Comparison of ENCODE assay signal across 8 cellular contexts in the genomic region with DNA sequence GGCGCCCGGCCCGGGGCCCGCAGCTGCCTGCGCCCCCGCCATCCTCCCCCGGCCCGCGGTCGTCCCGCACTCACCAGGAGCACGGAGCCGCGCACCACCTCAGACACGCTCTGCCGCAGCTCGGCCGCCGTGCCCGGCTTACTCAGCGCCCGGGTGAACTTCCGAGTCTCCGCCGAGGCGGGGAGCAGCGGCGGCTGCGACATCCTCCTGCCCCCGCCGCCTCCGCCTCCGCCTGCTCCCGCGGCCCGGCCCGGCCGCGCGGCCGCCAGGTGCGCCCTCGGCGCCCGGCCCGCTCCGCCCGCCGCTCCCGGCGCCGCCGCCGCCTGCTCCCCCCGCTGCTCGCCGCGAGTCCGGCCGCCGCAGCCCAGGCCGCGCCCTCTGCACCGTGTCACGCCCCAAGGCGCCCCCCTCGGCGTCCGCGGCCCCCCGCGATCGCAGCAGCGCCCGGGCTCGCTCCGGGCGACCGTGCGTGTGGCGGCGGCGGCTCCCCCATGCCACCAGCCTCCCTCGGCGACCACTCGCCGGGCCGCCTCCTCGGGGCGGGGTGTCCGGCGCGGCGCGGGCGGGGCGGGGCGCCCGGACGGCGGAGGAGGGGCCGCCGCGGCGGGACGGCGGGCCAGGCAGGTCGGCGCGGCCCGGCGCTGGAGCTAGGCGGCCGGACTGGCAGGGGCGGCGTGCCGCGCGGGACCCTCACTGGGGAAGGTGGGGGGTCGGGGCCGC.
DNase-seq lines count a peak whose midpoint lies in the region; ATAC-seq, FAIRE-seq and TF ChIP-seq lines count a peak whose summit lies in the region.

No MANE protein-coding gene starts in this region.

- POLR2A ChIA-PET in CD4-positive, alpha-beta T cell (lab: Charles Lee), result interaction anchor here (0.6 to 5.4 kb wide), 26 partner anchors 8 to 1653 kb away, joined by 3 to 113 read pairs (median 4); partner anchors contain the start of genes GPR18, RAP2A, TM9SF2 and UBAC2

- no peaks in the 10 kb centered on the region for H3K9me3 Mint-ChIP-seq in CD4-positive, alpha-beta T cell

- H3K27ac Mint-ChIP-seq in CD4-positive, alpha-beta T cell, result peak overlapping the region; percentile 90

- H3K4me3 ChIP-seq in adipocyte (ENCODE audit: low read length) (peak overlapping the region; percentile 89), right cardiac atrium (ENCODE audit: low read length) (peak overlapping the region; percentile 99)

- H3K4me1 ChIP-seq in adipocyte (ENCODE audit: control insufficient read depth, insufficient read depth, low read length) (no peaks in the 10 kb centered on the region), right cardiac atrium (ENCODE audit: control insufficient read depth, insufficient read depth, low read length) (peaks cover 4% of the 10 kb centered on the region)

- H3K27ac ChIP-seq in CD4-positive, alpha-beta T cell (ENCODE audit: low read depth, low read length), result peak overlapping the region; percentile 99
- peak overlapping the region; percentile 79 for H3K27ac ChIP-seq in right cardiac atrium (ENCODE audit: low read length)

- peaks cover 24% of the 10 kb centered on the region for H3K36me3 Mint-ChIP-seq in CD4-positive, alpha-beta T cell (ENCODE audit: low read depth)

- no peaks in the 10 kb centered on the region for H3K36me3 ChIP-seq in adipocyte (ENCODE audit: control insufficient read depth, insufficient read depth, low read length, severe bottlenecking)

- peak overlapping the region; percentile 86 for H3K9ac ChIP-seq in adipocyte (ENCODE audit: low read length)

- no peak for TF ChIP-seq CTCF in CD4-positive, alpha-beta T cell (IDR thresholded peaks at IDR 0.05)
- TF ChIP-seq CTCF in D721Med (IDR thresholded peaks at IDR 0.05; ENCODE audit: insufficient read depth, missing control alignments), result no peak

- no peak for FAIRE-seq in D721Med (lab: Jason Lieb, UNC)

- no peaks in the 10 kb centered on the region for H3K27me3 ChIP-seq in CD4-positive, alpha-beta T cell (ENCODE audit: control insufficient read depth, insufficient read depth, low read length)
- H3K27me3 ChIP-seq in adipocyte (replicated peaks; ENCODE audit: control insufficient read depth, insufficient read depth, low read length) (no peaks in the 10 kb centered on the region), right cardiac atrium (ENCODE audit: control insufficient read depth, insufficient read depth) (no peaks in the 10 kb centered on the region)

- intact Hi-C loops in CD4-positive, alpha-beta T cell (cut with DNase I, micrococcal nuclease), result loop anchor here (2.0 to 10.0 kb wide), 4 partner anchors 40 to 408 kb away; partner anchors contain the start of gene GPR18 (in 1 of the 2)
- intact Hi-C loops in right cardiac atrium (cut with DNase I), result no loop called here

- H3K9me3 ChIP-seq in CD4-positive, alpha-beta T cell (ENCODE audit: control insufficient read depth, low read length), result no peaks in the 10 kb centered on the region
- H3K9me3 ChIP-seq in adipocyte (ENCODE audit: control insufficient read depth, low read length) (no peaks in the 10 kb centered on the region), right cardiac atrium (ENCODE audit: control insufficient read depth, low read length) (no peaks in the 10 kb centered on the region)

- H3K27me3 Mint-ChIP-seq in CD4-positive, alpha-beta T cell, result no peaks in the 10 kb centered on the region

- CTCF ChIA-PET in CD4-positive, alpha-beta T cell (lab: Charles Lee), result interaction anchor here (1.0 to 2.9 kb wide), 8 partner anchors 20 to 184 kb away, joined by 3 to 12 read pairs (median 7); no protein-coding TSS in a partner anchor

- ATAC-seq in CD4-positive, alpha-beta T cell (ENCODE audit: poor library complexity), result peak; percentile 51
- ATAC-seq in GM19397 (IDR thresholded peaks at IDR 0.05; ENCODE audit: unreplicated experiment), result peak; percentile 40
- ATAC-seq in HG03520 (IDR thresholded peaks at IDR 0.05; ENCODE audit: unreplicated experiment), result peak; percentile 41
- ATAC-seq in SK-N-SH treated with all-trans-retinoic acid at 6 μM for 48 hours, result peak; percentile 48
- peak; percentile 48 to 61 for ATAC-seq in right cardiac atrium

- DNase-seq in CD4-positive, alpha-beta T cell, result peak; percentile 58 to 78 (median 68)
- DNase-seq in adipocyte (ENCODE audit: low read depth), result peak; percentile 73
- peak; percentile 52 to 82 (median 82) for DNase-seq in right cardiac atrium
- DNase-seq in renal cortical epithelial cell (ENCODE audit: low read depth), result peak; percentile 18
- DNase-seq in D721Med (ENCODE audit: insufficient read length, low spot score), result no peak

- under 1% methylated on average over 113 of the region's 121 CpGs for WGBS in right cardiac atrium

- peaks cover 50% of the 10 kb centered on the region for H3K4me1 Mint-ChIP-seq in CD4-positive, alpha-beta T cell (ENCODE audit: low read depth)

- H3K4me3 Mint-ChIP-seq in CD4-positive, alpha-beta T cell, result peak overlapping the region; percentile 94

TF ChIP-seq in SK-N-SH treated with all-trans-retinoic acid at 6 μM for 48 hours, 23 proteins besides CTCF, POLR2A, EP300 and RAD21:
- TF ChIP-seq ZNF70 (CRISPR knock-in tag; IDR thresholded peaks at IDR 0.05), result no peak
- TF ChIP-seq ESRRG (CRISPR knock-in tag; IDR thresholded peaks at IDR 0.05), result no peak
- no peak for TF ChIP-seq OSR1 (CRISPR knock-in tag; IDR thresholded peaks at IDR 0.05)
- TF ChIP-seq TCF4 (CRISPR knock-in tag; IDR thresholded peaks at IDR 0.05; ENCODE audit: borderline replicate concordance), result no peak
- TF ChIP-seq ISL1 (CRISPR knock-in tag; IDR thresholded peaks at IDR 0.05), result no peak
- no peak for TF ChIP-seq CREB5 (CRISPR knock-in tag; IDR thresholded peaks at IDR 0.05; ENCODE audit: low read depth)
- no peak for TF ChIP-seq ZFP3 (CRISPR knock-in tag; IDR thresholded peaks at IDR 0.05)
- no peak for TF ChIP-seq ZFP30 (CRISPR knock-in tag; IDR thresholded peaks at IDR 0.05)
- TF ChIP-seq, protein P1, sequence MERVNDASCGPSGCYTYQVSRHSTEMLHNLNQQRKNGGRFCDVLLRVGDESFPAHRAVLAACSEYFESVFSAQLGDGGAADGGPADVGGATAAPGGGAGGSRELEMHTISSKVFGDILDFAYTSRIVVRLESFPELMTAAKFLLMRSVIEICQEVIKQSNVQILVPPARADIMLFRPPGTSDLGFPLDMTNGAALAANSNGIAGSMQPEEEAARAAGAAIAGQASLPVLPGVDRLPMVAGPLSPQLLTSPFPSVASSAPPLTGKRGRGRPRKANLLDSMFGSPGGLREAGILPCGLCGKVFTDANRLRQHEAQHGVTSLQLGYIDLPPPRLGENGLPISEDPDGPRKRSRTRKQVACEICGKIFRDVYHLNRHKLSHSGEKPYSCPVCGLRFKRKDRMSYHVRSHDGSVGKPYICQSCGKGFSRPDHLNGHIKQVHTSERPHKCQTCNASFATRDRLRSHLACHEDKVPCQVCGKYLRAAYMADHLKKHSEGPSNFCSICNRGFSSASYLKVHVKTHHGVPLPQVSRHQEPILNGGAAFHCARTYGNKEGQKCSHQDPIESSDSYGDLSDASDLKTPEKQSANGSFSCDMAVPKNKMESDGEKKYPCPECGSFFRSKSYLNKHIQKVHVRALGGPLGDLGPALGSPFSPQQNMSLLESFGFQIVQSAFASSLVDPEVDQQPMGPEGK (CRISPR knock-in tag; IDR thresholded peaks at IDR 0.05; ENCODE audit: borderline replicate concordance), result no peak
- TF ChIP-seq BACH2 (CRISPR knock-in tag; IDR thresholded peaks at IDR 0.05; ENCODE audit: borderline replicate concordance), result no peak
- TF ChIP-seq PPARA (CRISPR knock-in tag; IDR thresholded peaks at IDR 0.05; ENCODE audit: borderline replicate concordance), result no peak
- no peak for TF ChIP-seq GLIS3 (CRISPR knock-in tag; IDR thresholded peaks at IDR 0.05)
- TF ChIP-seq, protein P2, sequence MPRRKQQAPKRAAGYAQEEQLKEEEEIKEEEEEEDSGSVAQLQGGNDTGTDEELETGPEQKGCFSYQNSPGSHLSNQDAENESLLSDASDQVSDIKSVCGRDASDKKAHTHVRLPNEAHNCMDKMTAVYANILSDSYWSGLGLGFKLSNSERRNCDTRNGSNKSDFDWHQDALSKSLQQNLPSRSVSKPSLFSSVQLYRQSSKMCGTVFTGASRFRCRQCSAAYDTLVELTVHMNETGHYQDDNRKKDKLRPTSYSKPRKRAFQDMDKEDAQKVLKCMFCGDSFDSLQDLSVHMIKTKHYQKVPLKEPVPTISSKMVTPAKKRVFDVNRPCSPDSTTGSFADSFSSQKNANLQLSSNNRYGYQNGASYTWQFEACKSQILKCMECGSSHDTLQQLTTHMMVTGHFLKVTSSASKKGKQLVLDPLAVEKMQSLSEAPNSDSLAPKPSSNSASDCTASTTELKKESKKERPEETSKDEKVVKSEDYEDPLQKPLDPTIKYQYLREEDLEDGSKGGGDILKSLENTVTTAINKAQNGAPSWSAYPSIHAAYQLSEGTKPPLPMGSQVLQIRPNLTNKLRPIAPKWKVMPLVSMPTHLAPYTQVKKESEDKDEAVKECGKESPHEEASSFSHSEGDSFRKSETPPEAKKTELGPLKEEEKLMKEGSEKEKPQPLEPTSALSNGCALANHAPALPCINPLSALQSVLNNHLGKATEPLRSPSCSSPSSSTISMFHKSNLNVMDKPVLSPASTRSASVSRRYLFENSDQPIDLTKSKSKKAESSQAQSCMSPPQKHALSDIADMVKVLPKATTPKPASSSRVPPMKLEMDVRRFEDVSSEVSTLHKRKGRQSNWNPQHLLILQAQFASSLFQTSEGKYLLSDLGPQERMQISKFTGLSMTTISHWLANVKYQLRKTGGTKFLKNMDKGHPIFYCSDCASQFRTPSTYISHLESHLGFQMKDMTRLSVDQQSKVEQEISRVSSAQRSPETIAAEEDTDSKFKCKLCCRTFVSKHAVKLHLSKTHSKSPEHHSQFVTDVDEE (CRISPR knock-in tag; IDR thresholded peaks at IDR 0.05), result no peak
- TF ChIP-seq ZNF8 (CRISPR knock-in tag; IDR thresholded peaks at IDR 0.05), result no peak
- no peak for TF ChIP-seq RARB (CRISPR knock-in tag; IDR thresholded peaks at IDR 0.05)

Comparison
In these comparisons a context has a peak if more than half of its experiments do, and no peak if none do; other contexts are left out.
1. intact Hi-C loops: an anchor here in CD4-positive, alpha-beta T cell (2.0 to 10.0 kb wide); none called in right cardiac atrium.